In the genomic region with DNA sequence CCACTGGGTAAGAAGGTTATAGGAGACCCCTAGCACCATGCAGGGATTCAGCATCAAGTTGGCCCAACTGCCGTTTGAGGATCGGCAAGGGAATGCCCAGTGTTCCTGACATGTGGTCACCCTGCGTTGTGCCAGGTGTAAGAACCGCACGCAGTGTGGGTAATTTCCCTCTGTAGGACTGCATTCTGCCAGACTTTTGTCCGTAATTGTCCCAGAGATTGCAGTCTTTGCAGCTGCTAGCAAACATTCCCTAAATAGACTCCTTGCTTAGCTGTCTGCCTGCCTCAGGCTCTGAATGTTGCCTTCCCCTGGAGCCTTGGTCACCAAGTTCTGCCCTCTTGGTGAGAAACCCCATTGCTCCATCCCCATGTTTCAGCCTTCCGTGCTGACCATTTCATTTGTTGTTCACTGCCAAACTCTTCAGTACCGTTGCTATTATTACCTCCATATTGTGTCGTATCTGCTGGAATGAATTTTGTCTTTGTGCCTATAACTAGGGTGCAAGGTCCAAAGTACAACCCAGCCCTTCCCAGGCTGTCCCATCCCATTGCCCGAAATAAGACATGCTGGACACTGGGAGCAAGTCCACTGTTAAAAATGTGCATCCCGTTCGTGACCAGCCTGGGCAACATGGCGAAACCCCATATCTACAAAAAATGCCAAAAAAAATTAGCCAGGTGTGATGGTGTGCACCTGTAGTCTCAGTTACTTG, we compare ENCODE assay signal across 19 cellular contexts.
"Had no signal": no experiment of that assay in that cellular context is flagged by ENCODE, and none has a peak within 500 bp of the region (broad histone marks: within the 10 kb centered on the region; RNA-seq: fewer than 3 reads in every experiment).

No MANE protein-coding gene starts in this region.

- H3K9ac ChIP-seq: parathyroid adenoma had no signal

- H2AFZ ChIP-seq: parathyroid adenoma had no signal

- H3K27ac ChIP-seq: breast epithelium, dorsolateral prefrontal cortex, esophagus squamous epithelium, gastrocnemius medialis, neutrophil, parathyroid adenoma, thyroid gland had no signal

- H3K4me3 ChIP-seq: breast epithelium, dorsolateral prefrontal cortex, esophagus squamous epithelium, gastrocnemius medialis, thyroid gland had no signal

- H3K27me3 ChIP-seq: esophagus squamous epithelium, neutrophil, thyroid gland had no signal

- H3K36me3 ChIP-seq: breast epithelium, esophagus squamous epithelium, gastrocnemius medialis, neutrophil, thyroid gland had no signal

- H3K9me3 ChIP-seq: breast epithelium, esophagus squamous epithelium, gastrocnemius medialis, neutrophil, thyroid gland had no signal

- H3K79me2 ChIP-seq: parathyroid adenoma had no signal

- H3K4me1 ChIP-seq: breast epithelium, gastrocnemius medialis, parathyroid adenoma, thyroid gland had no signal

- DNase-seq: activated CD4-positive, alpha-beta T cell treated with anti-CD3 and anti-CD28 coated beads, Interleukin-2, amount 50 U/mL, for 48 hours; activated effector memory CD4-positive, alpha-beta T cell treated with Interleukin-2 at 50 U/mL for 16 hours; activated naive CD4-positive, alpha-beta T cell treated with anti-CD3 and anti-CD28 coated beads for 36 hours; activated naive CD8-positive, alpha-beta T cell treated with anti-CD3 and anti-CD28 coated beads, Interleukin-2, amount 10 ng/mL, durations not matched to agents 7 days and 5 days; activated T-cell treated with anti-CD3 and anti-CD28 coated beads, Interleukin-2, amount 50 U/mL, for 72 hours; amniotic stem cell; dorsolateral prefrontal cortex; esophagus squamous epithelium; gastrocnemius medialis; hypothalamus; natural killer cell; right cardiac atrium; stimulated activated CD4-positive, alpha-beta T cell treated with anti-CD3 and anti-CD28 coated beads, Interleukin-1b, Interleukin-23, amount 100 ng/mL, for 48 hours; substantia nigra; T-cell; thyroid gland had no signal
